In the genomic region with DNA sequence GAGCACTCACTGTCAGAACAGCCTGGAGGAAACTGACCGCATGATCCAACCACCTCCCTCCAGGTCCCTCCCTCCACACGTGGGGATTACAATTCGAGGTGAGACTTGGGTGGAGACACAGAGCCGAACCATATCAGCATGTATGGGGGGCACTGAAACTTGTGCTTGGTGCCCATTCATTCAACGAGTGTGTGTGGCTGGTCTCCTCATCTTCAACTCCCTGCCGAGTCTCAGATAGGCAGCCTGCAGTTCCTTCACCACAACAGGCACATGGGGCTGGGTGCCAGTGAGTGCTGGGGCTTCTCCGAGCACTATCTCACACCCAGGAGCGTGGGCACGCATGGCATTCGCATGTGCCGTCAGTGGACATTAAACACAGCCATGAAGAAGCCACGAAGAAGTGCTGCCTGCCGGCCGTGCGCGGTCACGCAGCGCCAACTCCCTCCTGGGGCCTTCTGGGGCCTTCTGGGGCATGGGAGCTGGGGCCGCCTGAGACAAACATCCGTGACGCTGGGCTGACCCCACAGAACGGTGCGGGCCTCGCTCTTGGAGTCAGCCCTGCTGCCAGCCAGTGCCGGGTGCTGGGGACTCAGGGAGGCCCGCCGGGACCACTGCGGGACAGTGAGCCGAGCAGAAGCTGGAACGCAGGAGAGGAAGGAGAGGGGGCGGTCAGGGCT, we compare ENCODE assay signal across 8 cellular contexts. TPM values are rescaled to one million over a fixed set of nuclear protein-coding genes. Genes with fewer than 3 reads are reported as not detected.
A peak's percentile ranks its signal among the peaks of the same experiment; 100 is the strongest.
DNase-seq lines count a peak whose midpoint lies in the region; ATAC-seq and TF ChIP-seq lines count a peak whose summit lies in the region.

No MANE protein-coding gene starts in this region.

- peak overlapping the region; percentile 95 to 98 (median 96) for H3K4me3 Mint-ChIP-seq in nephron

- H3K9ac ChIP-seq in Loucy (ENCODE audit: low read depth, low read length, poor library complexity, severe bottlenecking): peak overlapping the region; percentile 84
- peak overlapping the region in 1 of 2 donors; percentile 72 for H3K9ac ChIP-seq in colonic mucosa (ENCODE audit: low read depth in 2 of 2, low read length in 2 of 2)

- H3K36me3 Mint-ChIP-seq in nephron (ENCODE audit: low read depth): peaks cover 5% of the 10 kb centered on the region

- H3K27me3 ChIP-seq in Loucy (ENCODE audit: insufficient read depth, low read length, poor library complexity, severe bottlenecking) (no peaks in the 10 kb centered on the region), colonic mucosa (peaks cover 5% of the 10 kb centered on the region)

- H3K4me3 ChIP-seq in Loucy (ENCODE audit: low read length, poor library complexity, severe bottlenecking) (peak overlapping the region; percentile 91), colonic mucosa (peak overlapping the region; percentile 69)

- TF ChIP-seq POLR2A in GM18505 (IDR thresholded peaks at IDR 0.05; ENCODE audit: borderline replicate concordance, extremely low read depth, insufficient read depth, insufficient read length): no peak

- H3K4me1 ChIP-seq in Loucy (ENCODE audit: insufficient read depth, low read length, poor library complexity, severe bottlenecking) (peaks cover 32% of the 10 kb centered on the region), colonic mucosa (peaks cover 9% of the 10 kb centered on the region)

- H3K27ac ChIP-seq in colonic mucosa: peak overlapping the region; percentile 59

- peak overlapping the region; percentile 95; the same call in 1 of the 2 replicates for H2AFZ ChIP-seq in Loucy (ENCODE audit: low read length)

- peaks cover 39% of the 10 kb centered on the region for H3K79me2 ChIP-seq in Loucy (ENCODE audit: insufficient read depth, low read length)

- intact Hi-C loops in colonic mucosa (cut with DNase I): no loop called here

- peak overlapping the region; percentile 95 to 99 (median 96) for H3K27ac Mint-ChIP-seq in nephron

- no peaks in the 10 kb centered on the region for H3K9me3 ChIP-seq in Loucy (ENCODE audit: insufficient read depth, low read depth, low read length)
- H3K9me3 ChIP-seq in colonic mucosa: no peaks in the 10 kb centered on the region

- peaks cover 21% of the 10 kb centered on the region for H3K4me1 Mint-ChIP-seq in nephron

- no peaks in the 10 kb centered on the region for H3K27me3 Mint-ChIP-seq in nephron (ENCODE audit: low read depth)

- H3K9me2 ChIP-seq in Loucy (replicated peaks; ENCODE audit: low read depth, low read length): no peaks in the 10 kb centered on the region

- DNase-seq in NCI-H1092 treated with DMSO at 0.1 percent for 48 hours (lab: John Stamatoyannopoulos, UW) (peak; percentile 35), NCI-H1092 (lab: John Stamatoyannopoulos, UW) (no peak), colonic mucosa (no peak), NAMALWA (ENCODE audit: low spot score) (no peak)

- no peaks in the 10 kb centered on the region for H3K9me3 Mint-ChIP-seq in nephron

- no peaks in the 10 kb centered on the region; the same call in 1 of the 2 replicates for H3K36me3 ChIP-seq in Loucy (ENCODE audit: insufficient read depth, low read length)
- H3K36me3 ChIP-seq in colonic mucosa: no peaks in the 10 kb centered on the region

- peak overlapping the region; percentile 84 for H3K4me2 ChIP-seq in Loucy (ENCODE audit: low read depth, low read length, poor library complexity, severe bottlenecking)

- peaks cover 8% of the 10 kb centered on the region for H4K20me1 ChIP-seq in Loucy (ENCODE audit: insufficient read depth, low read length, poor library complexity, severe bottlenecking)

- H3F3A ChIP-seq in Loucy (ENCODE audit: low read depth): no peaks in the 10 kb centered on the region

- ATAC-seq in GM18505 (IDR thresholded peaks at IDR 0.05; ENCODE audit: unreplicated experiment): no peak
- ATAC-seq in GM21529 (IDR thresholded peaks at IDR 0.05; ENCODE audit: unreplicated experiment): no peak

- TF ChIP-seq CTCF in Loucy (conservative IDR thresholded peaks at IDR 0.05; ENCODE audit: low read length) (no peak), colonic mucosa (IDR thresholded peaks at IDR 0.05) (no peak), nephron (IDR thresholded peaks at IDR 0.05; ENCODE audit: unreplicated experiment in 3 of 3) (no peak)

RNA-seq across cellular contexts. Expression of a gene that starts 0.7 kb away (rescaled TPM):
- 10 to 100 TPM; 25.7 to 34.9 TPM for total RNA-seq in colonic mucosa

RNA-seq across cellular contexts. Expression of a gene that starts 4.2 kb away (rescaled TPM):
- 1 to 10 TPM; 2.5 to 5.3 TPM for total RNA-seq in colonic mucosa

RNA-seq across cellular contexts. Expression of a gene that starts 30.5 kb away (rescaled TPM):
- total RNA-seq in colonic mucosa: 10 to 100 TPM; 11.5 to 14.8 TPM

RNA-seq across cellular contexts. Expression of a gene that starts 39.1 kb away (rescaled TPM):
- total RNA-seq in colonic mucosa: 1 to 10 TPM in 1 of 2 donors, not detected in 1; 7.5 TPM

RNA-seq across cellular contexts. Expression of a gene that starts 50.4 kb away (rescaled TPM):
- 10 to 100 TPM; 35.3 to 76.9 TPM for total RNA-seq in colonic mucosa
